In genomic region chr14:84523746-84524145, GRCh38 we compare ENCODE assay signal across 35 cellular contexts.
"Had no signal": no experiment of that assay in that cellular context is flagged by ENCODE, and none has a peak within 500 bp of the region (broad histone marks: within the 10 kb centered on the region; RNA-seq: fewer than 3 reads in every experiment).

No MANE protein-coding gene starts in this region.

- DNase-seq: Karpas-422, Kasumi-1, MG63, MM.1S, MV-4-11, NCI-H1048, NCI-H1092, NCI-H1092 treated with DMSO at 0.1 percent for 48 hours, NCI-H1105, NCI-H1105 treated with DMSO at 0.1 percent for 48 hours, NCI-H1417, NCI-H1417 treated with DMSO at 0.1 percent for 48 hours, NCI-H1436, NCI-H1436 treated with DMSO at 0.1 percent for 48 hours, NCI-H146, NCI-H1694, NCI-H1694 treated with DMSO at 0.1 percent for 48 hours, NCI-H187 treated with DMSO at 0.1 percent for 48 hours, NCI-H1930, NCI-H2029, NCI-H2029 treated with DMSO at 0.1 percent for 48 hours, NCI-H2081, NCI-H2081 treated with DMSO at 0.1 percent for 48 hours, NCI-H2107, NCI-H2227 treated with DMSO at 0.1 percent for 48 hours, NCI-H226, NCI-H345, NCI-H446, NCI-H446 treated with DMSO at 0.1 percent for 48 hours, NCI-H510A, NCI-H510A treated with DMSO at 0.1 percent for 48 hours, NCI-H524, NCI-H524 treated with DMSO at 0.1 percent for 48 hours, NCI-H526, NCI-H526 treated with DMSO at 0.1 percent for 48 hours had no signal

- H3K36me3 ChIP-seq: MG63 had no signal

- H3K4me3 ChIP-seq: MG63 had no signal

- H3K9me3 ChIP-seq: MG63 had no signal

- H3K27me3 ChIP-seq: MG63 had no signal
